In the genomic region with DNA sequence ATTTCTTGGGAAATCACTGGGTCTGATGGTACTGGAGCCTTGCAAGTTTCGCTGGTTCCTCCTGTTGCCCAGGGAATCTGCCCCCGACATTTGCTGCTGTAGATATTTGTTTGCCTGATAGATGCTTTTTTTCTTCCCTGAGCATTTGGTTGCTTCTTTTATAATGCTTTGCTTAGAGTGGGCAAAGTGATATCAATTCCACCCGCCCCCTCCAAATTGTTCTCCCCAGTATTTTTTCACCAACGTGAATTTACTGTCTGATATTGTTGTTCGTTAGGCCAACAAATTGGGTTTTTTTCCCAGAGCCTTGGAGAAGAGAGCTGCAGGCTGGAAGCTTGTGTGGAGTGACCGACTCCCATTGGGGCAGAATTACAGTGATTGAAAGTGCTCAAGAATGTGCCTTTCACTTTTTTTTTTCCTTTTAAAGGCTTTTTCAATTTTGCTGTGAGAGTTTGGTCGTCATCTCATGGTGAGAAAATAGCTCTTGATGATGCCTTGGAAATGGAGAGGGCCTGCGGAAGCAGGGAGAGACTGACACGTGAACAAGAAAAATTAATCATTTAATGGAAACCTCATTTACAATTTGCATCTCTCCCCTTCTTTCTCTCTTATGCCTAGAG, we compare ENCODE assay signal across 7 cellular contexts. TPM values are rescaled to one million over a fixed set of nuclear protein-coding genes. Genes with fewer than 3 reads are reported as not detected.
DNase-seq lines count a peak whose midpoint lies in the region; ATAC-seq and TF ChIP-seq lines count a peak whose summit lies in the region.

No MANE protein-coding gene starts in this region.

- H3K9me2 ChIP-seq in GM23338 (ENCODE audit: insufficient read depth) = no peaks in the 10 kb centered on the region

- TF ChIP-seq CTCF in GM23338 (conservative IDR thresholded peaks at IDR 0.05; ENCODE audit: low read depth in 2 of 2) = 0 out of 4 replicates have a peak, but pooled peaks of 1 of the 2 experiments have one; percentile 5
- peak in 1 of 4 experiments; percentile 5 for TF ChIP-seq CTCF in gastroesophageal sphincter (IDR thresholded peaks at IDR 0.05)

- no peaks in the 10 kb centered on the region for H3K9me3 Mint-ChIP-seq in GM23338
- H3K9me3 Mint-ChIP-seq in stimulated activated effector memory CD8-positive, alpha-beta T cell treated with anti-CD3 and anti-CD28 coated beads, Interleukin-12 subunit alpha, Interleukin-12 subunit beta, amount 100 ng/mL, for 72 hours = no peaks in the 10 kb centered on the region

- H3K36me3 Mint-ChIP-seq in GM23338 (ENCODE audit: low read depth) = no peaks in the 10 kb centered on the region
- no peaks in the 10 kb centered on the region for H3K36me3 Mint-ChIP-seq in T-helper 17 cell (ENCODE audit: low read depth)
- H3K36me3 Mint-ChIP-seq in stimulated activated effector memory CD8-positive, alpha-beta T cell treated with anti-CD3 and anti-CD28 coated beads, Interleukin-12 subunit alpha, Interleukin-12 subunit beta, amount 100 ng/mL, for 72 hours = peaks cover 14% of the 10 kb centered on the region

- H3K27ac ChIP-seq in GM23338 (ENCODE audit: low read depth) = no peak overlapping the region
- H3K27ac ChIP-seq in gastroesophageal sphincter = peak overlapping the region; percentile 45 to 100 (median 98)

- ATAC-seq in GM23338 (no peak), T-helper 17 cell (no peak), gastroesophageal sphincter (no peak), GM21529 (IDR thresholded peaks at IDR 0.05; ENCODE audit: unreplicated experiment) (no peak)
- ATAC-seq in stimulated activated effector memory CD8-positive, alpha-beta T cell treated with anti-CD3 and anti-CD28 coated beads, Interleukin-12 subunit alpha, Interleukin-12 subunit beta, amount 100 ng/mL, for 72 hours = no peak

- H3K4me3 ChIP-seq in GM23338 (peak overlapping the region; percentile 7; the same call in 1 of the 2 replicates), gastroesophageal sphincter (peak overlapping the region; percentile 55 to 80)

- H3K4me1 Mint-ChIP-seq in GM23338 (peaks cover 58% of the 10 kb centered on the region), T-helper 17 cell (peaks cover 43% of the 10 kb centered on the region)
- H3K4me1 Mint-ChIP-seq in stimulated activated effector memory CD8-positive, alpha-beta T cell treated with anti-CD3 and anti-CD28 coated beads, Interleukin-12 subunit alpha, Interleukin-12 subunit beta, amount 100 ng/mL, for 72 hours = peaks cover 48% of the 10 kb centered on the region

- no peaks in the 10 kb centered on the region for H3K36me3 ChIP-seq in GM23338 (ENCODE audit: insufficient read depth)
- no peaks in the 10 kb centered on the region for H3K36me3 ChIP-seq in gastroesophageal sphincter

- peaks cover 18% of the 10 kb centered on the region for H3K27me3 ChIP-seq in GM23338 (ENCODE audit: insufficient read depth)
- no peaks in the 10 kb centered on the region for H3K27me3 ChIP-seq in gastroesophageal sphincter

- no peak for TF ChIP-seq POLR2A in gastroesophageal sphincter (IDR thresholded peaks at IDR 0.05)

- peaks cover 10% of the 10 kb centered on the region; the same call in 1 of the 2 replicates for H3F3A ChIP-seq in GM23338 (replicated peaks; ENCODE audit: low read depth)

- DNase-seq in GM23338 (ENCODE audit: low spot score) (no peak), T-helper 17 cell (no peak), NCI-H69 (lab: John Stamatoyannopoulos, UW) (no peak), NCI-H524 treated with DMSO at 0.1 percent for 48 hours (lab: John Stamatoyannopoulos, UW) (no peak)
- DNase-seq in stimulated activated effector memory CD8-positive, alpha-beta T cell treated with anti-CD3 and anti-CD28 coated beads, Interleukin-12 subunit alpha, Interleukin-12 subunit beta, amount 100 ng/mL, for 72 hours (ENCODE audit: low spot score in 2 of 2) = no peak

- H3K27ac Mint-ChIP-seq in GM23338 (no peak overlapping the region), T-helper 17 cell (peak overlapping the region; percentile 77)
- H3K27ac Mint-ChIP-seq in stimulated activated effector memory CD8-positive, alpha-beta T cell treated with anti-CD3 and anti-CD28 coated beads, Interleukin-12 subunit alpha, Interleukin-12 subunit beta, amount 100 ng/mL, for 72 hours = no peak overlapping the region

- H3K4me2 ChIP-seq in GM23338 = peak overlapping the region; percentile 98; the same call in 1 of the 2 replicates

- H3K79me2 ChIP-seq in GM23338 (replicated peaks; ENCODE audit: insufficient read depth) = no peaks in the 10 kb centered on the region

- H3K4me1 ChIP-seq in GM23338 (ENCODE audit: insufficient read depth) (peaks cover 47% of the 10 kb centered on the region), gastroesophageal sphincter (peaks cover 15 to 79% (median 29%) of the 10 kb centered on the region in 3 donors)

- no peak overlapping the region for H2AFZ ChIP-seq in GM23338

- no peak for TF ChIP-seq EP300 in gastroesophageal sphincter (IDR thresholded peaks at IDR 0.05)

- H3K27me3 Mint-ChIP-seq in GM23338 (ENCODE audit: insufficient read depth, low read depth, poor library complexity) = peaks cover 29% of the 10 kb centered on the region
- H3K27me3 Mint-ChIP-seq in T-helper 17 cell = no peaks in the 10 kb centered on the region

- H4K20me1 ChIP-seq in GM23338 (replicated peaks; ENCODE audit: insufficient read depth) = no peaks in the 10 kb centered on the region; the same call in 1 of the 2 replicates

- H3K4me3 Mint-ChIP-seq in GM23338 = peak overlapping the region; percentile 79; the same call in 2 of the 3 replicates
- H3K4me3 Mint-ChIP-seq in T-helper 17 cell = peak overlapping the region; percentile 95
- peak overlapping the region; percentile 85 for H3K4me3 Mint-ChIP-seq in stimulated activated effector memory CD8-positive, alpha-beta T cell treated with anti-CD3 and anti-CD28 coated beads, Interleukin-12 subunit alpha, Interleukin-12 subunit beta, amount 100 ng/mL, for 72 hours

- H3K9me3 ChIP-seq in T-helper 17 cell (ENCODE audit: control insufficient read depth, low read length, poor library complexity, severe bottlenecking) = no peaks in the 10 kb centered on the region
- no peaks in the 10 kb centered on the region for H3K9me3 ChIP-seq in gastroesophageal sphincter

- 27 to 29% methylated on average over 8 of the region's 9 CpGs for WGBS in gastroesophageal sphincter (ENCODE audit: low coverage in 1 of 2), 2 donors

TF ChIP-seq in GM23338, 12 proteins besides CTCF, POLR2A, EP300 and RAD21 (continues in another document):
- TF ChIP-seq, protein P1, sequence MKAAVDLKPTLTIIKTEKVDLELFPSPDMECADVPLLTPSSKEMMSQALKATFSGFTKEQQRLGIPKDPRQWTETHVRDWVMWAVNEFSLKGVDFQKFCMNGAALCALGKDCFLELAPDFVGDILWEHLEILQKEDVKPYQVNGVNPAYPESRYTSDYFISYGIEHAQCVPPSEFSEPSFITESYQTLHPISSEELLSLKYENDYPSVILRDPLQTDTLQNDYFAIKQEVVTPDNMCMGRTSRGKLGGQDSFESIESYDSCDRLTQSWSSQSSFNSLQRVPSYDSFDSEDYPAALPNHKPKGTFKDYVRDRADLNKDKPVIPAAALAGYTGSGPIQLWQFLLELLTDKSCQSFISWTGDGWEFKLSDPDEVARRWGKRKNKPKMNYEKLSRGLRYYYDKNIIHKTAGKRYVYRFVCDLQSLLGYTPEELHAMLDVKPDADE (IDR thresholded peaks at IDR 0.05) = no peak
- TF ChIP-seq ZNF114 (CRISPR knock-in tag; IDR thresholded peaks at IDR 0.05) (no peak), POLR2AphosphoS5 (IDR thresholded peaks at IDR 0.05; ENCODE audit: low read depth) (no peak), STAT1 (IDR thresholded peaks at IDR 0.05; ENCODE audit: unreplicated experiment) (no peak)

RNA-seq across cellular contexts. Expression of a gene that starts 2.5 kb away (rescaled TPM):
- 0.74 and 2.0 TPM in 2 replicates for total RNA-seq in GM23338 (2014; rRNA removed; shearing (Covaris generic))
- 0.50 and 0.53 TPM in 2 replicates for polyA plus RNA-seq in GM23338 (2016; fragmentation: Nextera tagmentation; extraction: Ambion mirVana)
- 10 to 100 TPM; 13.9 to 28.5 TPM for total RNA-seq in T-helper 17 cell
- 10 to 100 TPM; 28.8 to 71.6 (median 47.7) TPM for total RNA-seq in gastroesophageal sphincter

RNA-seq across cellular contexts. Expression of a gene that starts 31.2 kb away (rescaled TPM):
- total RNA-seq in GM23338 (2014; rRNA removed; shearing (Covaris generic)) = 285 and 314 TPM in 2 replicates
- polyA plus RNA-seq in GM23338 (2016; fragmentation: Nextera tagmentation; extraction: Ambion mirVana) = 262 and 275 TPM in 2 replicates
- 10 to 100 TPM; 16.4 to 17.1 TPM for total RNA-seq in T-helper 17 cell
- 100 to 1,000 TPM; 140 to 289 (median 164) TPM for total RNA-seq in gastroesophageal sphincter

RNA-seq across cellular contexts. Expression of a gene that starts 44.3 kb away (rescaled TPM):
- total RNA-seq in GM23338 (2014; rRNA removed; shearing (Covaris generic)) = 22.3 and 51.6 TPM in 2 replicates
- polyA plus RNA-seq in GM23338 (2016; fragmentation: Nextera tagmentation; extraction: Ambion mirVana) = 18.6 and 20.1 TPM in 2 replicates
- 1 to 10 TPM; 8.3 to 9.5 TPM for total RNA-seq in T-helper 17 cell
- total RNA-seq in gastroesophageal sphincter = 10 to 100 TPM; 12.7 to 25.3 (median 17.1) TPM

Comparison
In these comparisons a context has a peak if more than half of its experiments do, and no peak if none do; other contexts are left out.
1. RNA of a gene that starts 31.2 kb away (total RNA-seq): 285 to 314 TPM in GM23338 and 140 to 289 TPM in gastroesophageal sphincter; 16.4 to 17.1 TPM in T-helper 17 cell; every median in the first group is over 4 times any median in the second.
2. Peak in every context shown above with its lines, with median percentiles within 50 percentile points of each other: H3K4me3 Mint-ChIP-seq.